8 cellular contexts compared by ENCODE assay signal in the genomic region with DNA sequence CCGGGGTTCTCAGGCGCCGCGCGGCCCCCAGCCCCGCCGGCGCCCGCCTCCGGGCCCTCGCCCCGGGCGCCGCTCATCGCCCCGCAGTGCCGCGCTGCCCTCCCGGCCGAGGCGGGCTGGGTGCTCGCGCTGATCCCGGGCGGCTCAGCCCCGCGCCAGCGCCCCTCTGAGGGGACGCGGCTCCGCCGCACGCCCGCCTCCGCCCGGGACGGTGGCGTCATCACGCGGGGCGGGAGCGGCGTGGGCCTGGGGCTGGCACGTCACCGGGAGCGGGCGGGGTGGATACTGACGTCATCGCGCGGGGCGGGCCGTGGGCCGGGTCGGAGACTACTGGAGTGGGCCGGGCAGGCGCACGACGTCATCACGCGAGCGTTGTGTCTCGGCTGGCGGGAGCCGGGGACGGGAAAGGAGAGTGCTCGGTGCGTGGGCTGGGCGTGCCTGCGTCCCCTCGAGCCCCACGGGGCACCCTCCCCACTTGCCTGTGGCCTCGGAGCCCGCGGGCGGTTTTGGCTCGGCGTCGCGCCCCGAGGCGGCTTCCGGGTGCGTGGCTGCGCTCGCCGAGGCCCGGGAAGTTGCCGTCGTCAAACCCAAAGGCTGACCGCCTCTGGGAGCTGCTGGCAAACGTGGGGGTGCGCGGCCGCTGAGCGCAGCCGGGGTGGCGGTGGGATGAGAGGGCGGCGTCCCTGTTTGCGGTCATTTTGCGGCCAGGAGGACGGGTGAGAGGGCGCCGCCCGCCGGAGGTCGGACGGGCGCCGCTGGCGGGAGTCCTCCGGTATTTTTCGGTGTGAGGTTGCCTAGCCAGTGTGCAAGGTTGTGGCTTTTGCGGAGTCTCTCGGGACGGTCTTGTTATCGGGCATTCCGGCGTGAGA. TPM values are rescaled to one million over a fixed set of nuclear protein-coding genes. Genes with fewer than 3 reads are reported as not detected.
A peak's percentile ranks its signal among the peaks of the same experiment; 100 is the strongest.
DNase-seq lines count a peak whose midpoint lies in the region; TF ChIP-seq lines count a peak whose summit lies in the region.

TSS of gene ESYT2 (minus strand) at position 168 of the 869 bp plus-strand sequence. CDS start at position 77, 91 bp downstream.

- no peaks in the 10 kb centered on the region for H3K36me3 Mint-ChIP-seq in neural crest cell (ENCODE audit: low read depth)

- TF ChIP-seq CTCF in LNCaP clone FGC (IDR thresholded peaks at IDR 0.05; ENCODE audit: control insufficient read depth, extremely low read depth, insufficient read depth): peak; percentile 30; the same call in 1 of the 2 replicates
- no peak for TF ChIP-seq CTCF in fibroblast of the aortic adventitia (IDR thresholded peaks at IDR 0.05; ENCODE audit: insufficient read depth, low read length)
- TF ChIP-seq CTCF in neural crest cell (conservative IDR thresholded peaks at IDR 0.05): peak; percentile 25

- TF ChIP-seq POLR2A in Raji (IDR thresholded peaks at IDR 0.05; ENCODE audit: insufficient read depth, low read depth, low read length): peak; percentile 98

- no peaks in the 10 kb centered on the region for H3K9me3 Mint-ChIP-seq in neural crest cell

- H3K4me3 Mint-ChIP-seq in neural crest cell: peak within 1 kb of the TSS; percentile 87

- H3K27me3 Mint-ChIP-seq in neural crest cell (ENCODE audit: low read depth): peaks cover 11% of the 10 kb centered on the region

- DNase-seq in ELR (ENCODE audit: low read depth): peak; percentile 95
- peak; percentile 95 for DNase-seq in H4 (ENCODE audit: low spot score)
- peak; percentile 82 for DNase-seq in LNCaP clone FGC (ENCODE audit: low read depth)
- peak; percentile 99 for DNase-seq in activated effector memory CD4-positive, alpha-beta T cell treated with Interleukin-2 at 50 U/mL for 16 hours
- DNase-seq in fibroblast of the aortic adventitia (ENCODE audit: low read depth): peak; percentile 96
- peak; percentile 97 for DNase-seq in neural crest cell (ENCODE audit: low read depth, low spot score)
- DNase-seq in stromal cell of bone marrow (ENCODE audit: low read depth): peak; percentile 94

- H3K27ac Mint-ChIP-seq in neural crest cell (ENCODE audit: unreplicated experiment): peak within 1 kb of the TSS; percentile 73

- peak within 1 kb of the TSS; percentile 77 for H3K4me3 ChIP-seq in LNCaP clone FGC (ENCODE audit: low read depth, low read length)
- peak within 1 kb of the TSS; percentile 91 for H3K4me3 ChIP-seq in fibroblast of the aortic adventitia (ENCODE audit: low read depth, low read length)

- peaks cover 20% of the 10 kb centered on the region for H3K4me1 Mint-ChIP-seq in neural crest cell

RNA-seq across cellular contexts. Expression of gene ESYT2, which starts in this region (rescaled TPM):
- total RNA-seq in H4 (2014; rRNA removed; shearing (Covaris generic)): 26.5 and 26.9 TPM in 2 replicates
- total RNA-seq in fibroblast of the aortic adventitia (ENCODE audit: low replicate concordance): 69.0 and 105 TPM in 2 replicates
- total RNA-seq in neural crest cell: 21.1 and 23.3 TPM in 2 replicates

Comparison
In these comparisons a context has a peak if more than half of its experiments do, and no peak if none do; other contexts are left out.
1. Peak in every context shown above with its lines: DNase-seq and H3K4me3 ChIP-seq.